Comparison of ENCODE assay signal across 23 cellular contexts in genomic region chr13:73089216-73089615, GRCh38.
"Had no signal": no experiment of that assay in that cellular context is flagged by ENCODE, and none has a peak within 500 bp of the region (broad histone marks: within the 10 kb centered on the region; RNA-seq: fewer than 3 reads in every experiment).

No MANE protein-coding gene starts in this region.

- H3K27me3 ChIP-seq: brain microvascular endothelial cell, thyroid gland had no signal

- H3K9me3 Mint-ChIP-seq: activated naive CD4-positive, alpha-beta T cell treated with anti-CD3 and anti-CD28 coated beads, Interleukin-2, amount 50 U/mL, for 24 hours; stimulated activated naive CD8-positive, alpha-beta T cell treated with anti-CD3 and anti-CD28 coated beads, Interleukin-15, Interleukin-2, amounts not matched to agents 100 ng/mL and 50 ng/mL, for 24 hours had no signal

- ATAC-seq: activated CD8-positive, alpha-beta T cell treated with anti-CD3 and anti-CD28 coated beads, Interleukin-2, amount 10 ng/mL, durations not matched to agents 7 days and 5 days; right cardiac atrium had no signal

- H3K27me3 Mint-ChIP-seq: activated naive CD4-positive, alpha-beta T cell treated with anti-CD3 and anti-CD28 coated beads, Interleukin-2, amount 50 U/mL, for 24 hours; stimulated activated naive CD8-positive, alpha-beta T cell treated with anti-CD3 and anti-CD28 coated beads, Interleukin-15, Interleukin-2, amounts not matched to agents 100 ng/mL and 50 ng/mL, for 24 hours had no signal

- H3K9me3 ChIP-seq: thyroid gland had no signal

- DNase-seq: activated CD4-positive, alpha-beta T cell treated with anti-CD3 and anti-CD28 coated beads for 1 hour; activated CD4-positive, alpha-beta T cell treated with anti-CD3 and anti-CD28 coated beads, Interleukin-2, amount 50 U/mL, for 1 hour; activated CD8-positive, alpha-beta T cell treated with anti-CD3 and anti-CD28 coated beads, Interleukin-2, amount 10 ng/mL, durations not matched to agents 7 days and 5 days; activated gamma-delta T cell treated with Interleukin-2 at 50 U/mL for 16 hours; anterior cingulate cortex; brain microvascular endothelial cell; caudate nucleus; dermis blood vessel endothelial cell; effector CD8-positive, alpha-beta T cell; glutamatergic neuron; hippocampal formation; kidney glomerular epithelial cell; left ventricle myocardium inferior; midbrain; right cardiac atrium; stimulated activated CD4-positive, alpha-beta T cell treated with anti-CD3 and anti-CD28 coated beads, Interleukin-1b, Interleukin-23, amount 100 ng/mL, for 48 hours; substantia nigra; thyroid gland had no signal

- H3K27ac Mint-ChIP-seq: activated CD8-positive, alpha-beta T cell treated with anti-CD3 and anti-CD28 coated beads, Interleukin-2, amount 10 ng/mL, durations not matched to agents 7 days and 5 days; activated naive CD4-positive, alpha-beta T cell treated with anti-CD3 and anti-CD28 coated beads, Interleukin-2, amount 50 U/mL, for 24 hours; stimulated activated naive CD8-positive, alpha-beta T cell treated with anti-CD3 and anti-CD28 coated beads, Interleukin-15, Interleukin-2, amounts not matched to agents 100 ng/mL and 50 ng/mL, for 24 hours had no signal

- H3K36me3 Mint-ChIP-seq: activated naive CD4-positive, alpha-beta T cell treated with anti-CD3 and anti-CD28 coated beads, Interleukin-2, amount 50 U/mL, for 24 hours had no signal

- H3K9ac ChIP-seq: parathyroid adenoma had no signal

- FAIRE-seq: frontal cortex had no signal

- H3K4me3 ChIP-seq: left ventricle myocardium inferior, thyroid gland had no signal

- H3K4me3 Mint-ChIP-seq: activated CD8-positive, alpha-beta T cell treated with anti-CD3 and anti-CD28 coated beads, Interleukin-2, amount 10 ng/mL, durations not matched to agents 7 days and 5 days; activated naive CD4-positive, alpha-beta T cell treated with anti-CD3 and anti-CD28 coated beads, Interleukin-2, amount 50 U/mL, for 24 hours; nephron; stimulated activated naive CD8-positive, alpha-beta T cell treated with anti-CD3 and anti-CD28 coated beads, Interleukin-15, Interleukin-2, amounts not matched to agents 100 ng/mL and 50 ng/mL, for 24 hours had no signal

- H3K79me2 ChIP-seq: parathyroid adenoma had no signal

- H3K4me1 ChIP-seq: left ventricle myocardium inferior, parathyroid adenoma, thyroid gland had no signal

- H2AFZ ChIP-seq: parathyroid adenoma had no signal

- H3K36me3 ChIP-seq: brain microvascular endothelial cell, left ventricle myocardium inferior, thyroid gland had no signal

- H3K27ac ChIP-seq: brain microvascular endothelial cell, left ventricle myocardium inferior, parathyroid adenoma, thyroid gland had no signal
